Comparison of ENCODE assay signal across 14 cellular contexts in genomic region chr7:121336579-121336978, GRCh38. TPM values are rescaled to one million over a fixed set of nuclear protein-coding genes. Genes with fewer than 3 reads are reported as not detected.
DNase-seq lines count a peak whose midpoint lies in the region; ATAC-seq and TF ChIP-seq lines count a peak whose summit lies in the region.
"Had no signal": no experiment of that assay in that cellular context is flagged by ENCODE, and none has a peak within 500 bp of the region (broad histone marks: within the 10 kb centered on the region; RNA-seq: fewer than 3 reads in every experiment).

No MANE protein-coding gene starts in this region.

- no peak for TF ChIP-seq EP300 in stomach (IDR thresholded peaks at IDR 0.05)

- H3K4me1 ChIP-seq in stomach, result no peaks in the 10 kb centered on the region

- ATAC-seq in HG02840 (IDR thresholded peaks at IDR 0.05; ENCODE audit: low FRiP score, unreplicated experiment) (no peak), GM18861 (IDR thresholded peaks at IDR 0.05; ENCODE audit: unreplicated experiment) (no peak)
- ATAC-seq: T-helper 17 cell had no signal

- peak; percentile 51 for DNase-seq in AG10803 (ENCODE audit: low read depth)
- peak; percentile 44 for DNase-seq in EH (ENCODE audit: low read depth)
- DNase-seq in NCI-H69 (lab: John Stamatoyannopoulos, UW), result peak; percentile 71
- DNase-seq in fibroblast of peridontal ligament (ENCODE audit: extremely low read depth), result peak; percentile 33
- DNase-seq in stomach, result no peak
- DNase-seq: ACHN, C1 segment of cervical spinal cord, GOT3, NCI-H1436 treated with DMSO at 0.1 percent for 48 hours, NCI-H2081 treated with DMSO at 0.1 percent for 48 hours, NCI-H446, T-helper 17 cell had no signal

- TF ChIP-seq POLR2A in stomach (IDR thresholded peaks at IDR 0.05), result no peak

- WGBS in stomach, 5 donors, result 58 to 75% (median 72%) methylated on average over 3 of the region's 3 CpGs

- no peak overlapping the region for H3K27ac ChIP-seq in stomach

- peaks cover 0 to 4% (median 0%) of the 10 kb centered on the region in 4 donors for H3K36me3 ChIP-seq in stomach

- intact Hi-C loops in stomach (cut with DNase I; ENCODE audit: low total_unique reads), result no loop called here

- H3K4me3 ChIP-seq in AG10803 (ENCODE audit: low read length) (no peak overlapping the region), stomach (no peak overlapping the region)

- TF ChIP-seq CTCF in AG10803 (conservative IDR thresholded peaks at IDR 0.05; ENCODE audit: low read length), result no peak
- TF ChIP-seq CTCF in stomach (IDR thresholded peaks at IDR 0.05), result no peak

- no peaks in the 10 kb centered on the region for H3K9me3 ChIP-seq in stomach

- H3K27me3 ChIP-seq in stomach, result peaks cover 0 to 45% (median 19%) of the 10 kb centered on the region in 3 donors

RNA-seq across cellular contexts. Expression of gene WNT16, which starts 7.8 kb away (rescaled TPM):
- under 1 TPM in 1 of 5 donors, not detected in 4; 0.37 TPM for total RNA-seq in stomach
- under 1 TPM in 1 of 3 donors, not detected in 2; 0.05 TPM for polyA plus RNA-seq in stomach
- total RNA-seq: T-helper 17 cell had no signal

RNA-seq across cellular contexts. Expression of gene FAM3C, which starts 59.5 kb away (rescaled TPM):
- 100 to 1,000 TPM in 1 of 5 donors, 10 to 100 TPM in 4; 15.2 to 147 (median 23.3) TPM for total RNA-seq in stomach
- 10 to 100 TPM; 25.2 to 32.5 (median 26.9) TPM for polyA plus RNA-seq in stomach
